In the genomic region with DNA sequence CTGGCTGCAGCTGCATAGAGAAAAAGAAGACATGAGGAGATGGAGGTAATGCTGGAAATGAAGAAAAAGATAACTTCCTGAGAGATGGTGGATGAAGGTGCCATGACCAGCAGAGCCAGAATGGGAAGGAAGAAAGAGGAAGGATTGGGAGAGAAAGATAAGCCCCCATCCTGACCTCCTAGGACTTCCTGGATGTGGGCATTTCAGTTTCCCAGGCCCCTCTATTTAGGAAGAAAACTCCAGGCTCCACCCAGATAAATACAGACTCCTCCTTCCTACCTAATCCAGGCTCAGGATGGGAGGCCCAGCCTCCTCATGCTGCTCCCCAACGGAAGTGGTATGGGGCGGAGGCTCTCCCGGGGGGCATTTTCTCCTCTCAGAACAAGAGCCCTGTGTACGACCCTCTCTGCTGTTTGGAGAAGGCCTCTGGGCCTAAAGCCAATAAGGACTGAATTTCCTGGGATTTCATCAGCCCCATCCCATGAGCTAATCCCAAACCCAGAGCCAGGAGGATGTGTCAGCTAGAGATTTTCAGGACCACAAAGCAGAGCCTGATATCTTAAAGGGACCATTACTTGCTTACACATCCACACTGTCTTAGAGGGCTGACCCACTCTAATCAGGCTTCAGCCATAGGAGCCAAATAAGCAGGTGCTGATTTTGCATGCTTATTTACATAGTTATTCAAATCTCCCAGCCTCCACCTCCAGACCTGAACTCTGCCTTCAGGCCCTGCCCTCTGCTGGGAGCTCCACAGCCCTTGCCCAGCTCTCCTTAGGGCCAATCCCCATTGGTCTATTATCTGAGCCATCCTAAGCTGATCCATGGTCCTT, we compare ENCODE assay signal across 8 cellular contexts. TPM values are rescaled to one million over a fixed set of nuclear protein-coding genes. Genes with fewer than 3 reads are reported as not detected.
A peak's percentile ranks its signal among the peaks of the same experiment; 100 is the strongest.
DNase-seq lines count a peak whose midpoint lies in the region; ATAC-seq and TF ChIP-seq lines count a peak whose summit lies in the region.

No MANE protein-coding gene starts in this region.

- peak overlapping the region; percentile 90 for H3K27ac Mint-ChIP-seq in activated B cell treated with CpG ODN at 0.5 μM for 24 hours

- no peaks in the 10 kb centered on the region for H3K27me3 Mint-ChIP-seq in activated B cell treated with CpG ODN at 0.5 μM for 24 hours

- peak; percentile 39 for TF ChIP-seq CTCF in GM06990 (IDR thresholded peaks at IDR 0.05; ENCODE audit: insufficient read depth, low read length, poor library complexity, severe bottlenecking)
- no peak for TF ChIP-seq CTCF in activated B cell treated with CpG ODN at 0.5 μM for 24 hours (IDR thresholded peaks at IDR 0.05)

- intact Hi-C loops in activated B cell treated with CpG ODN at 0.5 μM for 24 hours (cut with micrococcal nuclease), result loop anchor here (1.0 to 2.0 kb wide), 2 partner anchors 17 to 45 kb away; no protein-coding TSS in a partner anchor
- intact Hi-C loops in left cardiac atrium (cut with DNase I), result no loop called here
- intact Hi-C loops in left colon (cut with DNase I, micrococcal nuclease), result loop anchor here in 1 of 2 donors (10.0 kb wide), 1 partner anchor 49 kb away; the partner anchor contains the start of gene KHDC4

- peaks cover under 1% of the 10 kb centered on the region for H3K36me3 Mint-ChIP-seq in activated B cell treated with CpG ODN at 0.5 μM for 24 hours (ENCODE audit: low read depth)

- no peaks in the 10 kb centered on the region; the same call in 1 of the 2 replicates for H3K36me3 ChIP-seq in GM06990 (ENCODE audit: control insufficient read depth, insufficient read depth, low read length)

- H3K4me1 Mint-ChIP-seq in activated B cell treated with CpG ODN at 0.5 μM for 24 hours, result peaks cover 60% of the 10 kb centered on the region

- ATAC-seq in activated B cell treated with CpG ODN at 0.5 μM for 24 hours (ENCODE audit: low read depth) (peak; percentile 62), left cardiac atrium (peak; percentile 25 to 59), GM18511 (IDR thresholded peaks at IDR 0.05; ENCODE audit: unreplicated experiment) (no peak), left colon (no peak)

- H3K4me3 ChIP-seq in GM06990 (replicated peaks; ENCODE audit: low read depth, low read length), result no peak overlapping the region
- H3K4me3 ChIP-seq in skin epidermis, result peak overlapping the region in 1 of 7 experiments; percentile 2

- POLR2A ChIA-PET in activated B cell treated with CpG ODN at 0.5 μM for 24 hours (lab: Charles Lee), result interaction anchor here (0.5 to 14.6 kb wide), 10 partner anchors 9 to 517 kb away, joined by 3 to 403 read pairs (median 6); partner anchors contain the start of genes KHDC4, MEF2D and RXFP4

- no peaks in the 10 kb centered on the region for H3K27me3 ChIP-seq in GM06990 (replicated peaks; ENCODE audit: control insufficient read depth, insufficient read depth, low read length)

- H3K27ac ChIP-seq in skin epidermis, result peak overlapping the region in 20 of 21 experiments; percentile 6 to 99 (median 64)

- DNase-seq in GM06990 (ENCODE audit: extremely low read depth, insufficient read length), result no peak
- peak; percentile 86 for DNase-seq in M059J (ENCODE audit: low read depth)
- no peak for DNase-seq in activated B cell treated with CpG ODN at 0.5 μM for 24 hours
- peak; percentile 84 for DNase-seq in left cardiac atrium
- DNase-seq in left colon, result no peak
- no peak for DNase-seq in T-helper 1 cell

- CTCF ChIA-PET in activated B cell treated with CpG ODN at 0.5 μM for 24 hours (lab: Charles Lee), result interaction anchor here (1.1 to 9.8 kb wide), 5 partner anchors 9 to 49 kb away, joined by 4 to 146 read pairs (median 6); partner anchors contain the start of genes KHDC4 and RXFP4

- no peaks in the 10 kb centered on the region for H3K9me3 Mint-ChIP-seq in activated B cell treated with CpG ODN at 0.5 μM for 24 hours

- peak overlapping the region; percentile 30 for H3K4me3 Mint-ChIP-seq in activated B cell treated with CpG ODN at 0.5 μM for 24 hours

RNA-seq across cellular contexts. Expression of gene ARHGEF2, which starts 5.1 kb away (rescaled TPM):
- 47.3 and 51.6 TPM in 2 replicates for total RNA-seq in M059J (2014; rRNA removed; shearing (Covaris generic))
- total RNA-seq in activated B cell treated with CpG ODN at 0.5 μM for 24 hours (188 and 207 TPM in 2 replicates), left cardiac atrium (10 to 100 TPM; 63.4 to 70.8 TPM), left colon (100 to 1,000 TPM in 1 of 2 donors, 10 to 100 TPM in 1; 99.3 to 103 TPM)

RNA-seq across cellular contexts. Expression of gene SSR2, which starts 37.3 kb away (rescaled TPM):
- total RNA-seq in M059J (2014; rRNA removed; shearing (Covaris generic)), result 1,065 and 1,666 TPM in 2 replicates
- total RNA-seq in activated B cell treated with CpG ODN at 0.5 μM for 24 hours (136 and 146 TPM in 2 replicates), left cardiac atrium (100 to 1,000 TPM; 101 to 127 TPM), left colon (100 to 1,000 TPM; 180 TPM)

RNA-seq across cellular contexts. Expression of gene RXFP4, which starts 42.0 kb away (rescaled TPM):
- not detected in 2 replicates for total RNA-seq in M059J (2014; rRNA removed; shearing (Covaris generic))
- total RNA-seq in activated B cell treated with CpG ODN at 0.5 μM for 24 hours (not detected in 2 replicates), left cardiac atrium (not detected), left colon (1 to 10 TPM; 5.2 to 5.6 TPM)

RNA-seq across cellular contexts. Expression of gene KHDC4, which starts 49.2 kb away (rescaled TPM):
- total RNA-seq in M059J (2014; rRNA removed; shearing (Covaris generic)), result 24.1 and 30.7 TPM in 2 replicates
- total RNA-seq in activated B cell treated with CpG ODN at 0.5 μM for 24 hours, result 88.3 and 105 TPM in 2 replicates
- 10 to 100 TPM; 21.0 to 27.8 TPM for total RNA-seq in left cardiac atrium
- 10 to 100 TPM; 45.6 to 54.1 TPM for total RNA-seq in left colon

Comparison
In these comparisons a context has a peak if more than half of its experiments do, and no peak if none do; other contexts are left out.
1. DNase-seq: peak in M059J (single experiment) and left cardiac atrium (single experiment); none in GM06990 (single experiment), activated B cell treated with CpG ODN at 0.5 μM for 24 hours (single experiment), left colon (0 of 2) and T-helper 1 cell (0 of 5).
2. ATAC-seq: peak in activated B cell treated with CpG ODN at 0.5 μM for 24 hours (single experiment) and left cardiac atrium (2 of 2); none in GM18511 (single experiment) and left colon (single experiment).